23 cellular contexts compared by ENCODE assay signal in genomic region chr2:233835230-233836186, GRCh38. TPM values are rescaled to one million over a fixed set of nuclear protein-coding genes. Genes with fewer than 3 reads are reported as not detected.
A peak's percentile ranks its signal among the peaks of the same experiment; 100 is the strongest.
DNase-seq lines count a peak whose midpoint lies in the region; ATAC-seq and TF ChIP-seq lines count a peak whose summit lies in the region.
"Had no signal": no experiment of that assay in that cellular context is flagged by ENCODE, and none has a peak within 500 bp of the region (broad histone marks: within the 10 kb centered on the region; RNA-seq: fewer than 3 reads in every experiment).

No MANE protein-coding gene starts in this region.

- H2AK5ac ChIP-seq in mesenchymal stem cell (ENCODE audit: low read length, severe bottlenecking): no peak overlapping the region

- H2AFZ ChIP-seq in Karpas-422 (ENCODE audit: low read length): no peak overlapping the region
- no peak overlapping the region for H2AFZ ChIP-seq in mesenchymal stem cell (ENCODE audit: low read depth, low read length)

- H3K27me3 ChIP-seq in Karpas-422 (ENCODE audit: low read length): no peaks in the 10 kb centered on the region
- no peaks in the 10 kb centered on the region for H3K27me3 ChIP-seq in spleen (replicated peaks in 1 of 7)
- no peaks in the 10 kb centered on the region for H3K27me3 ChIP-seq in mesenchymal stem cell (ENCODE audit: control insufficient read depth in 1 of 2, insufficient read depth in 1 of 2, low read length in 2 of 2)
- H3K27me3 ChIP-seq: neutrophil had no signal

- H3K4me3 Mint-ChIP-seq in activated CD4-positive, alpha-beta T cell treated with anti-CD3 and anti-CD28 coated beads for 36 hours: no peak overlapping the region
- H3K4me3 Mint-ChIP-seq: H9 had no signal

- intact Hi-C loops in activated CD4-positive, alpha-beta T cell treated with anti-CD3 and anti-CD28 coated beads for 36 hours (cut with DNase I, micrococcal nuclease): no loop called here
- intact Hi-C loops in spleen (cut with DNase I; ENCODE audit: low total_unique reads): no loop called here

- H3K9me3 Mint-ChIP-seq in activated CD4-positive, alpha-beta T cell treated with anti-CD3 and anti-CD28 coated beads for 36 hours (ENCODE audit: low read depth): no peaks in the 10 kb centered on the region
- H3K9me3 Mint-ChIP-seq: H9 had no signal

- H3K4me1 ChIP-seq in Karpas-422 (ENCODE audit: low read length): peaks cover 46% of the 10 kb centered on the region
- H3K4me1 ChIP-seq in spleen: no peaks in the 10 kb centered on the region
- peaks cover 11% of the 10 kb centered on the region for H3K4me1 ChIP-seq in mesenchymal stem cell (ENCODE audit: control insufficient read depth, insufficient read depth, low read depth, low read length)
- H3K4me1 ChIP-seq: Caco-2 had no signal

- POLR2A ChIA-PET in activated CD4-positive, alpha-beta T cell treated with anti-CD3 and anti-CD28 coated beads for 36 hours (lab: Charles Lee): no interaction called here

- no peak for DNase-seq in activated CD4-positive, alpha-beta T cell treated with anti-CD3 and anti-CD28 coated beads for 36 hours
- DNase-seq in activated CD4-positive, alpha-beta T cell treated with anti-CD3 and anti-CD28 coated beads for 1 hour: no peak
- DNase-seq in Karpas-422 (no peak), dermis blood vessel endothelial cell (peak; percentile 25), spleen (peak; percentile 16), GM13976 (ENCODE audit: low spot score) (no peak), mesenchymal stem cell (no peak)
- DNase-seq: activated CD4-positive, alpha-beta T cell treated with anti-CD3 and anti-CD28 coated beads, Interleukin-2, amount 50 U/mL, for 4 hours; Caco-2; cortex of kidney; DND-41; H9; kidney; NCI-H1048; NCI-H187 treated with DMSO at 0.1 percent for 48 hours; NCI-H526 had no signal

- H2BK5ac ChIP-seq in mesenchymal stem cell (ENCODE audit: low read depth, low read length, poor library complexity, severe bottlenecking): no peak overlapping the region

- H3K36me3 ChIP-seq in Karpas-422 (ENCODE audit: insufficient read depth, low read length) (peaks cover 48% of the 10 kb centered on the region), spleen (peaks cover 0 to 68% (median 0%) of the 10 kb centered on the region in 6 donors), mesenchymal stem cell (ENCODE audit: control insufficient read depth in 1 of 2, insufficient read depth in 2 of 2, low read depth in 1 of 2, low read length in 2 of 2) (peaks cover 0 to 15% of the 10 kb centered on the region in 2 experiments)

- H3K79me2 ChIP-seq in Karpas-422 (ENCODE audit: low read length): peaks cover 36% of the 10 kb centered on the region

- no peak overlapping the region for H3K4ac ChIP-seq in mesenchymal stem cell (ENCODE audit: low read depth in 1 of 2, low read length in 2 of 2)

- no peak for TF ChIP-seq CTCF in spleen (IDR thresholded peaks at IDR 0.05 in 8 of 11, conservative IDR thresholded peaks at IDR 0.05 in 3 of 11)
- no peak for TF ChIP-seq CTCF in GM13976 (IDR thresholded peaks at IDR 0.05; ENCODE audit: borderline replicate concordance, control extremely low read depth, extremely low read depth, insufficient read depth, missing control alignments)

- peak; percentile 9 for ATAC-seq in activated CD4-positive, alpha-beta T cell treated with anti-CD3 and anti-CD28 coated beads for 36 hours
- ATAC-seq in HG02763 (IDR thresholded peaks at IDR 0.05; ENCODE audit: unreplicated experiment): no peak

- H3K18ac ChIP-seq in mesenchymal stem cell (ENCODE audit: low read depth in 1 of 2, low read length in 2 of 2): no peak overlapping the region

- H3K4me3 ChIP-seq in Karpas-422 (ENCODE audit: low read length) (no peak overlapping the region), spleen (no peak overlapping the region), mesenchymal stem cell (ENCODE audit: insufficient read depth in 1 of 2, low read depth in 1 of 2, low read length in 2 of 2) (no peak overlapping the region)

- no peaks in the 10 kb centered on the region for H3K27me3 Mint-ChIP-seq in activated CD4-positive, alpha-beta T cell treated with anti-CD3 and anti-CD28 coated beads for 36 hours

- H2BK15ac ChIP-seq in mesenchymal stem cell (ENCODE audit: low read depth, poor library complexity, severe bottlenecking): no peak overlapping the region

- no peak for TF ChIP-seq POLR2A in spleen (IDR thresholded peaks at IDR 0.05)

- H3K4me1 Mint-ChIP-seq in activated CD4-positive, alpha-beta T cell treated with anti-CD3 and anti-CD28 coated beads for 36 hours: peaks cover 14% of the 10 kb centered on the region

- peaks cover 49% of the 10 kb centered on the region for H3K36me3 Mint-ChIP-seq in activated CD4-positive, alpha-beta T cell treated with anti-CD3 and anti-CD28 coated beads for 36 hours (ENCODE audit: low read depth)

- H3K27ac ChIP-seq in Karpas-422 (ENCODE audit: low read length) (peak overlapping the region; percentile 58), spleen (no peak overlapping the region), mesenchymal stem cell (ENCODE audit: low read length, poor library complexity, severe bottlenecking) (no peak overlapping the region)
- H3K27ac ChIP-seq: HL-60, neutrophil had no signal

- H4K91ac ChIP-seq in mesenchymal stem cell (ENCODE audit: low read length): no peak overlapping the region

- H3K9ac ChIP-seq in Karpas-422 (ENCODE audit: low read length) (no peak overlapping the region), mesenchymal stem cell (ENCODE audit: low read length) (no peak overlapping the region)

- H3K79me1 ChIP-seq in mesenchymal stem cell (replicated peaks; ENCODE audit: low read length, poor library complexity, severe bottlenecking): peaks cover 12% of the 10 kb centered on the region

- H3K4me2 ChIP-seq in Karpas-422 (ENCODE audit: low read depth, low read length, poor library complexity, severe bottlenecking): no peak overlapping the region
- H3K4me2 ChIP-seq in mesenchymal stem cell (ENCODE audit: low read length, poor library complexity, severe bottlenecking): no peak overlapping the region

- H2BK12ac ChIP-seq in mesenchymal stem cell (ENCODE audit: low read length in 2 of 2): no peak overlapping the region

- no peak overlapping the region for H4K8ac ChIP-seq in mesenchymal stem cell (ENCODE audit: low read length)

- WGBS in spleen, 5 donors: 84 to 89% (median 86%) methylated on average over 14 of the region's 14 CpGs
- WGBS in mesenchymal stem cell: 92% methylated on average over 14 of the region's 14 CpGs

- in situ Hi-C loops in GM13976 (cut with MboI; ENCODE audit: low sequenced_read_pairs, unreplicated experiment): no loop called here

- no peak overlapping the region for H3K27ac Mint-ChIP-seq in activated CD4-positive, alpha-beta T cell treated with anti-CD3 and anti-CD28 coated beads for 36 hours

- H3K23ac ChIP-seq in mesenchymal stem cell (ENCODE audit: low read length in 2 of 2): no peak overlapping the region

- H2BK120ac ChIP-seq in mesenchymal stem cell (ENCODE audit: low read depth, low read length): no peak overlapping the region

- H3K9me2 ChIP-seq in Karpas-422 (replicated peaks; ENCODE audit: insufficient read depth, low read length): no peaks in the 10 kb centered on the region

- no peak overlapping the region for H3K14ac ChIP-seq in mesenchymal stem cell (ENCODE audit: low read length in 2 of 2)

- CTCF ChIA-PET in activated CD4-positive, alpha-beta T cell treated with anti-CD3 and anti-CD28 coated beads for 36 hours (lab: Charles Lee): no interaction called here

- H3K9me3 ChIP-seq in Karpas-422 (ENCODE audit: low read length) (no peaks in the 10 kb centered on the region), spleen (no peaks in the 10 kb centered on the region), mesenchymal stem cell (ENCODE audit: control insufficient read depth, low read length) (no peaks in the 10 kb centered on the region)
- H3K9me3 ChIP-seq: Caco-2, neutrophil had no signal

- no peaks in the 10 kb centered on the region for H4K20me1 ChIP-seq in Karpas-422 (ENCODE audit: insufficient read depth, low read depth, low read length)

RNA-seq across cellular contexts. Expression of gene HJURP, which starts 18.8 kb away (rescaled TPM):
- total RNA-seq in activated CD4-positive, alpha-beta T cell treated with anti-CD3 and anti-CD28 coated beads for 36 hours: 100 to 1,000 TPM in 1 of 2 experiments, 10 to 100 TPM in 1; 94.6 to 111 TPM
- total RNA-seq in Karpas-422 (2014; rRNA removed; shearing (Covaris generic); ENCODE audit: low replicate concordance): 16.5 and 29.0 TPM in 2 replicates
- total RNA-seq in dermis blood vessel endothelial cell: 10.4 and 19.8 TPM in 2 replicates
- total RNA-seq in spleen: 1 to 10 TPM; 1.4 to 7.4 (median 5.2) TPM
- 1 to 10 TPM; 2.2 to 5.6 (median 2.9) TPM for polyA plus RNA-seq in spleen
- 3.1 TPM for polyA plus RNA-seq in mesenchymal stem cell (2013, experiment 1 of 2)
- 2.9 TPM for polyA plus RNA-seq in mesenchymal stem cell (2013, experiment 2 of 2)

RNA-seq across cellular contexts. Expression of gene MROH2A, which starts 57.4 kb away (rescaled TPM):
- not detected for total RNA-seq in activated CD4-positive, alpha-beta T cell treated with anti-CD3 and anti-CD28 coated beads for 36 hours
- 1.9 and 2.6 TPM in 2 replicates for total RNA-seq in Karpas-422 (2014; rRNA removed; shearing (Covaris generic); ENCODE audit: low replicate concordance)
- total RNA-seq in dermis blood vessel endothelial cell (not detected in 2 replicates), spleen (under 1 TPM in 2 of 7 donors, not detected in 5; 0.27 to 0.43 TPM)
- 1 to 10 TPM in 1 of 3 donors, not detected in 2; 1.5 TPM for polyA plus RNA-seq in spleen
- not detected for polyA plus RNA-seq in mesenchymal stem cell (2013, experiment 1 of 2)
- not detected for polyA plus RNA-seq in mesenchymal stem cell (2013, experiment 2 of 2)
- total RNA-seq: A172, Caco-2, H9, kidney, lung microvascular endothelial cell, subcutaneous adipose tissue had no signal
- polyA plus RNA-seq: BJ had no signal

Comparison
In these comparisons a context has a peak if more than half of its experiments do, and no peak if none do; other contexts are left out.
1. DNase-seq: peak in dermis blood vessel endothelial cell (single experiment) and spleen (single experiment); none in activated CD4-positive, alpha-beta T cell treated with anti-CD3 and anti-CD28 coated beads for 36 hours (single experiment), activated CD4-positive, alpha-beta T cell treated with anti-CD3 and anti-CD28 coated beads for 1 hour (single experiment), Karpas-422 (single experiment), GM13976 (single experiment) and mesenchymal stem cell (single experiment).